Comparison of ENCODE assay signal across 8 cellular contexts in the genomic region with DNA sequence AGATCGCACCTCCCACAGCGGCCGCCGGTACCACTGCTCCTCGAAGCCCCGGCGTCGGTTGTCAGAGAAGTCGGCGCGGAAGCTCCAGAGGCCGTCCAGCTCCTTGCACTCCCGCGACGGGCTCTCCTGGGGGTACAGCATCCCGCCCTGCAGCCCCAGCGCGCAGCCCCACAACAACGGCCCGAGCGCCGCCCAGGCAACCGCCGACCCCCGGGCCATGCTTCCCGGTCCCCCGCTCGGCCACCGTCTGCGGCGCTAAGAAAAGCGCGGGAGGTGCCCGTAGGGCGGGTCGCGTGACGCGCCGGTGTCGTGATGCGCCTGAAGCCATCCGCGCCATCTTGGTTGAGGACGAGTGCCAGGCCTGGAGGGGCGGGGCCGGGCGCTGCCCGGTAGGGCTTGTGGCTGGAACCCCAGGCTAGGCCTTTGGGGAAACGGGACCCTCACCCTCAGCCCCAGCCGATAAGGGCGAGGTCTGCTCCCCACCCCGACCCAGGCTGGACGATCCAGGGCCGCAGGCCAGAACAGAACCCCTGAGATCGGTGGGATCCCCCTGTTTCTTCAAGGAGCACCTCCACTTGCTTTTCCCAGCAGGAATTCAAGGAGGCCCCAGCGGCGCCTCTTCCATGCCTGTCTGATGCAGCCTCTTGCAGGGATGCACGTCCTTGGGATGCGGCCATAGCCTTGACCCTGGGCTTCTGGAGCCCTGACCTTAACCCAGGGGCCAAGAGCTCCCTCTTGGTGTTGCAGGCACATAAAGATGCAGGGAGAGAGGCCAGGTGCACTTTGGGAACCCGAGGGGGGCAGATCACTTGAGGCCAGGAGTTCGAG. TPM values are rescaled to one million over a fixed set of nuclear protein-coding genes. Genes with fewer than 3 reads are reported as not detected.
DNase-seq lines count a peak whose midpoint lies in the region; ATAC-seq and TF ChIP-seq lines count a peak whose summit lies in the region.

GUSB (minus strand) TSS at position 249 of the 828 bp plus-strand sequence; CDS start at position 219, 30 bp downstream.

- H3K9me3 ChIP-seq in ovary (no peaks in the 10 kb centered on the region), thymus (ENCODE audit: control insufficient read depth) (no peaks in the 10 kb centered on the region)

- no peak for TF ChIP-seq CTCF in GM12875 (IDR thresholded peaks at IDR 0.05; ENCODE audit: borderline replicate concordance, insufficient read depth, low read depth, low read length)
- TF ChIP-seq CTCF in ovary (IDR thresholded peaks at IDR 0.05), result no peak

- intact Hi-C loops in Right ventricle myocardium inferior (cut with DNase I), result loop anchor here (1.0 to 5.0 kb wide), 2 partner anchors 109 to 230 kb away; partner anchors contain the start of gene VKORC1L1
- intact Hi-C loops in ovary (cut with DNase I), result no loop called here

- no peaks in the 10 kb centered on the region for H3K36me3 ChIP-seq in ovary
- peaks cover 19% of the 10 kb centered on the region for H3K36me3 ChIP-seq in thymus (ENCODE audit: control insufficient read depth, insufficient read depth)

- TF ChIP-seq EP300 in ovary (IDR thresholded peaks at IDR 0.05), result no peak

- ATAC-seq in HG02763 (IDR thresholded peaks at IDR 0.05; ENCODE audit: unreplicated experiment) (peak; percentile 85), Right ventricle myocardium inferior (peak; percentile 97)

- H3K27me3 ChIP-seq in ovary (no peaks in the 10 kb centered on the region), thymus (ENCODE audit: control insufficient read depth, insufficient read depth) (no peaks in the 10 kb centered on the region)

- H3K27ac ChIP-seq in ovary (peak within 1 kb of the TSS; percentile 35 to 76), thymus (ENCODE audit: low read depth) (peak within 1 kb of the TSS; percentile 84)

- DNase-seq in NCI-H1417 treated with DMSO at 0.1 percent for 48 hours (lab: John Stamatoyannopoulos, UW) (peak; percentile 70), SW 1271 (lab: John Stamatoyannopoulos, UW) (peak; percentile 58 to 78), Right ventricle myocardium inferior (ENCODE audit: missing footprints) (peak; percentile 95), ovary (peak; percentile 91 to 97 (median 94))
- DNase-seq in activated naive CD8-positive, alpha-beta T cell treated with anti-CD3 and anti-CD28 coated beads, Interleukin-2, amount 50 U/mL, for 16 hours (ENCODE audit: low read depth, low spot score), result peak; percentile 78

- H3K4me1 ChIP-seq in ovary (ENCODE audit: insufficient read depth) (peaks cover 5% of the 10 kb centered on the region), thymus (ENCODE audit: control insufficient read depth, insufficient read depth, low read length) (peaks cover 7% of the 10 kb centered on the region)

- peak; percentile 69 for TF ChIP-seq POLR2A in ovary (IDR thresholded peaks at IDR 0.05)

- H3K4me3 ChIP-seq in GM12875 (ENCODE audit: low read depth, low read length) (peak within 1 kb of the TSS; percentile 95), ovary (peak within 1 kb of the TSS; percentile 94), thymus (ENCODE audit: low read length) (peak within 1 kb of the TSS; percentile 92)

- 1 to 5% (median 1%) methylated on average over 25 to 62 of the region's 62 CpGs for WGBS in ovary, 3 donors
- WGBS in thymus, result 8% methylated on average over 62 of the region's 62 CpGs

RNA-seq across cellular contexts. Expression of gene GUSB, which starts in this region (rescaled TPM):
- total RNA-seq in Right ventricle myocardium inferior (18.3 TPM), ovary (10 to 100 TPM; 19.6 to 41.8 (median 36.1) TPM)
- polyA plus RNA-seq in ovary (10 to 100 TPM; 54.0 to 80.9 TPM), thymus (56.4 TPM)

Comparison
In these comparisons a context has a peak if more than half of its experiments do, and no peak if none do; other contexts are left out.
1. Peak in every context shown above with its lines: DNase-seq, ATAC-seq, H3K4me3 ChIP-seq and H3K27ac ChIP-seq.